In the genomic region with DNA sequence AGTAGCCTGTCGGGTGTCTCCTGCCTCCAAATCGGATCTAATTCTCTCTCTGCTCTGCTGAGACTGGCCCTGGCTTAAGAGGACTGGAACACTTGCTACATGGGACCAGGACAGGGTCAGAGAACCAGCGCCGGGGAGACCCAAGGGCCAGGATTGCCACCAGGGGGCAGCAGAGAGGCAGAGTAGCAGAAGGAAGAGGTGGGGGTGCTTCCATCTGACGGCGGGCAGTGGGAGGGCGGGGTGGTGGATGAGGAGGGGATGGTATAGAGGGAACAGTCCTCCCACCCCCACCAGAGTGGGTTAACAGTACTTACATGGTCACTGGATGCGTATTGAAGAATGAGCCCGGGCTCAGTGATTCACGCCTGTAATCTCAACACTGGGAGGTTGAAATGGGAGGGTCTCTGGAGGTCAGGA, we compare ENCODE assay signal across 9 cellular contexts. TPM values are rescaled to one million over a fixed set of nuclear protein-coding genes. Genes with fewer than 3 reads are reported as not detected.
DNase-seq lines count a peak whose midpoint lies in the region; ATAC-seq, FAIRE-seq and TF ChIP-seq lines count a peak whose summit lies in the region.
"Had no signal": no experiment of that assay in that cellular context is flagged by ENCODE, and none has a peak within 500 bp of the region (broad histone marks: within the 10 kb centered on the region; RNA-seq: fewer than 3 reads in every experiment).

No MANE protein-coding gene starts in this region.

- TF ChIP-seq CTCF in A549 (IDR thresholded peaks at IDR 0.05) (peak; percentile 86), GM13977 (IDR thresholded peaks at IDR 0.05; ENCODE audit: extremely low read depth, insufficient read depth, missing control alignments) (peak; percentile 93)

- H3K4me1 ChIP-seq in A549 (no peaks in the 10 kb centered on the region), mesenchymal stem cell (ENCODE audit: control insufficient read depth, insufficient read depth, low read depth, low read length) (peaks cover 6% of the 10 kb centered on the region)

- H3K14ac ChIP-seq in mesenchymal stem cell (ENCODE audit: low read length in 2 of 2): no peak overlapping the region

- H3K36me3 ChIP-seq in mesenchymal stem cell (ENCODE audit: control insufficient read depth in 1 of 2, insufficient read depth in 2 of 2, low read depth in 1 of 2, low read length in 2 of 2): peaks cover 17 to 20% of the 10 kb centered on the region in 2 experiments

- H3K27ac Mint-ChIP-seq in activated CD8-positive, alpha-beta T cell treated with anti-CD3 and anti-CD28 coated beads, Interleukin-2, amount 10 ng/mL, durations not matched to agents 7 days and 5 days: no peak overlapping the region

- H3K79me1 ChIP-seq in mesenchymal stem cell (replicated peaks; ENCODE audit: low read length, poor library complexity, severe bottlenecking): no peaks in the 10 kb centered on the region

- H3K36me3 Mint-ChIP-seq in activated CD8-positive, alpha-beta T cell treated with anti-CD3 and anti-CD28 coated beads, Interleukin-2, amount 10 ng/mL, durations not matched to agents 7 days and 5 days (ENCODE audit: low read depth): peaks cover under 1% of the 10 kb centered on the region

- H3K23ac ChIP-seq in mesenchymal stem cell (ENCODE audit: low read length in 2 of 2): no peak overlapping the region

- 21% methylated on average over 8 of the region's 10 CpGs for WGBS in A549 (ENCODE audit: missing lambda C conversion rate)
- WGBS in mesenchymal stem cell: 13% methylated on average over 9 of the region's 10 CpGs

- no peak overlapping the region for H2BK12ac ChIP-seq in mesenchymal stem cell (ENCODE audit: low read length in 2 of 2)

- H3K9me3 ChIP-seq in A549 (peaks cover 7% of the 10 kb centered on the region; the same call in 2 of the 3 replicates), mesenchymal stem cell (ENCODE audit: control insufficient read depth, low read length) (no peaks in the 10 kb centered on the region)

- TF ChIP-seq EP300 in A549 (IDR thresholded peaks at IDR 0.05): no peak

- no peak overlapping the region for H2BK5ac ChIP-seq in mesenchymal stem cell (ENCODE audit: low read depth, low read length, poor library complexity, severe bottlenecking)

- no peak for FAIRE-seq in A549 (lab: Jason Lieb, UNC)

- peak; percentile 28 to 46; a peak in 2 of 5 replicates for TF ChIP-seq RAD21 in A549 (conservative IDR thresholded peaks at IDR 0.05 in 1 of 2, IDR thresholded peaks at IDR 0.05 in 1 of 2)

- ATAC-seq in A549: peak; percentile 91
- peak; percentile 80 for ATAC-seq in activated CD8-positive, alpha-beta T cell treated with anti-CD3 and anti-CD28 coated beads, Interleukin-2, amount 10 ng/mL, durations not matched to agents 7 days and 5 days
- no peak for ATAC-seq in GM21786 (IDR thresholded peaks at IDR 0.05; ENCODE audit: unreplicated experiment)

- no peak overlapping the region for H4K91ac ChIP-seq in mesenchymal stem cell (ENCODE audit: low read length)

- H2AFZ ChIP-seq in mesenchymal stem cell (ENCODE audit: low read depth, low read length): peak overlapping the region; percentile 39

- H3K4me3 ChIP-seq in A549 (no peak overlapping the region), mesenchymal stem cell (ENCODE audit: insufficient read depth in 1 of 2, low read depth in 1 of 2, low read length in 2 of 2) (no peak overlapping the region)

- no peak overlapping the region for H2BK15ac ChIP-seq in mesenchymal stem cell (ENCODE audit: low read depth, poor library complexity, severe bottlenecking)

- peaks cover 6% of the 10 kb centered on the region for H3K9me3 Mint-ChIP-seq in activated CD8-positive, alpha-beta T cell treated with anti-CD3 and anti-CD28 coated beads, Interleukin-2, amount 10 ng/mL, durations not matched to agents 7 days and 5 days (ENCODE audit: insufficient read depth)

- no peak for TF ChIP-seq POLR2A in A549 (IDR thresholded peaks at IDR 0.05; ENCODE audit: low read length)

- no peak overlapping the region for H3K4ac ChIP-seq in mesenchymal stem cell (ENCODE audit: low read depth in 1 of 2, low read length in 2 of 2)

- peak overlapping the region in 1 of 2 experiments; percentile 34 for H3K18ac ChIP-seq in mesenchymal stem cell (ENCODE audit: low read depth in 1 of 2, low read length in 2 of 2)

- no peaks in the 10 kb centered on the region for H3K27me3 ChIP-seq in mesenchymal stem cell (ENCODE audit: control insufficient read depth in 1 of 2, insufficient read depth in 1 of 2, low read length in 2 of 2)

- peaks cover 7% of the 10 kb centered on the region for H3K4me1 Mint-ChIP-seq in activated CD8-positive, alpha-beta T cell treated with anti-CD3 and anti-CD28 coated beads, Interleukin-2, amount 10 ng/mL, durations not matched to agents 7 days and 5 days (ENCODE audit: low read depth)

- H2BK120ac ChIP-seq in mesenchymal stem cell (ENCODE audit: low read depth, low read length): no peak overlapping the region

- H3K27ac ChIP-seq in A549 (no peak overlapping the region), mesenchymal stem cell (ENCODE audit: low read length, poor library complexity, severe bottlenecking) (no peak overlapping the region)

- no peak overlapping the region for H3K4me3 Mint-ChIP-seq in activated CD8-positive, alpha-beta T cell treated with anti-CD3 and anti-CD28 coated beads, Interleukin-2, amount 10 ng/mL, durations not matched to agents 7 days and 5 days

- H2AK5ac ChIP-seq in mesenchymal stem cell (ENCODE audit: low read length, severe bottlenecking): no peak overlapping the region

- H3K9ac ChIP-seq in mesenchymal stem cell (ENCODE audit: low read length): no peak overlapping the region

- no peaks in the 10 kb centered on the region for H3K27me3 Mint-ChIP-seq in activated CD8-positive, alpha-beta T cell treated with anti-CD3 and anti-CD28 coated beads, Interleukin-2, amount 10 ng/mL, durations not matched to agents 7 days and 5 days (ENCODE audit: low read depth)

- CTCF ChIA-PET in A549 (lab: Yijun Ruan, JAX): interaction anchor here (0.6 to 9.8 kb wide), 34 partner anchors 9 to 623 kb away, joined by 3 to 133 read pairs (median 5); a partner anchor contains a TSS
- CTCF ChIA-PET in activated CD8-positive, alpha-beta T cell treated with anti-CD3 and anti-CD28 coated beads, Interleukin-2, amount 10 ng/mL, durations not matched to agents 7 days and 5 days (lab: Charles Lee): interaction anchor here (0.7 to 3.1 kb wide), 14 partner anchors 8 to 494 kb away, joined by 3 to 14 read pairs (median 4); a partner anchor contains a TSS

- no peak overlapping the region for H3K4me2 ChIP-seq in A549
- no peak overlapping the region for H3K4me2 ChIP-seq in mesenchymal stem cell (ENCODE audit: low read length, poor library complexity, severe bottlenecking)

- POLR2A ChIA-PET in A549 (lab: Yijun Ruan, JAX): interaction anchor here (0.7 kb wide), 2 partner anchors 12 to 67 kb away, joined by 3 read pairs; no protein-coding TSS in a partner anchor
- POLR2A ChIA-PET in activated CD8-positive, alpha-beta T cell treated with anti-CD3 and anti-CD28 coated beads, Interleukin-2, amount 10 ng/mL, durations not matched to agents 7 days and 5 days (lab: Charles Lee): no interaction called here

- H4K8ac ChIP-seq in mesenchymal stem cell (ENCODE audit: low read length): no peak overlapping the region

- peak; percentile 85 to 94 for DNase-seq in A549 (ENCODE audit: low read depth in 1 of 2, low spot score in 1 of 2)
- DNase-seq in GM13977 (ENCODE audit: low spot score): peak; percentile 82
- peak; percentile 45 to 83 for DNase-seq in NCI-H526 (lab: John Stamatoyannopoulos, UW)
- peak; percentile 86 for DNase-seq in activated CD8-positive, alpha-beta T cell treated with anti-CD3 and anti-CD28 coated beads, Interleukin-2, amount 10 ng/mL, durations not matched to agents 7 days and 5 days
- peak; percentile 84 for DNase-seq in effector CD8-positive, alpha-beta T cell (lab: John Stamatoyannopoulos, UW)
- DNase-seq in mesenchymal stem cell: peak; percentile 75
- peak; percentile 54 to 73 for DNase-seq in stimulated activated CD8-positive, alpha-beta memory T cell treated with anti-CD3 and anti-CD28 coated beads, Interleukin-2, amount 100 ng/mL, for 1 hour (ENCODE audit: low read depth in 2 of 2)

- in situ Hi-C loops in GM13977 (cut with MboI; ENCODE audit: low pct_unique_long_range_greater_than_20kb, low sequenced_read_pairs, unreplicated experiment): no loop called here

RNA-seq across cellular contexts. Expression of a gene that starts 11.9 kb away (rescaled TPM):
- polyA plus RNA-seq in A549 (2011; rRNA removed) (114 and 157 TPM in 2 replicates), A549 (2017; fragmentation: RNase III; extraction: RNeasy Plus Mini Kit Qiagen cat#74134 plus additional on column Dnase treatment) (145 to 155 TPM (median 152 TPM) in 3 replicates)
- 206 and 214 TPM in 2 replicates for polyA plus RNA-seq in A549 (2012; cell fraction: cytosol; rRNA removed)
- 110 and 135 TPM in 2 replicates for polyA plus RNA-seq in A549 (2012; cell fraction: nucleus; rRNA removed)
- polyA minus RNA-seq in A549 (2011; rRNA and poly(A)+ RNA removed): 32.1 and 48.1 TPM in 2 replicates
- 100 to 1,000 TPM; 132 to 140 TPM for total RNA-seq in activated CD8-positive, alpha-beta T cell treated with anti-CD3 and anti-CD28 coated beads, Interleukin-2, amount 10 ng/mL, durations not matched to agents 7 days and 5 days
- polyA plus RNA-seq in mesenchymal stem cell (2013, experiment 1 of 2): 370 TPM
- 374 TPM for polyA plus RNA-seq in mesenchymal stem cell (2013, experiment 2 of 2)

RNA-seq across cellular contexts. Expression of a gene that starts 13.9 kb away (rescaled TPM):
- polyA plus RNA-seq in A549 (2011; rRNA removed) (not detected in 2 replicates), A549 (2017; fragmentation: RNase III; extraction: RNeasy Plus Mini Kit Qiagen cat#74134 plus additional on column Dnase treatment) (0.04 TPM in 1 of 3 replicates, not detected in the others)
- 0.03 TPM in 1 of 2 replicates, not detected in the other for polyA plus RNA-seq in A549 (2012; cell fraction: cytosol; rRNA removed)
- not detected in 2 replicates for polyA plus RNA-seq in A549 (2012; cell fraction: nucleus; rRNA removed)
- not detected in 2 replicates for polyA minus RNA-seq in A549 (2011; rRNA and poly(A)+ RNA removed)
- total RNA-seq in activated CD8-positive, alpha-beta T cell treated with anti-CD3 and anti-CD28 coated beads, Interleukin-2, amount 10 ng/mL, durations not matched to agents 7 days and 5 days: not detected
- not detected for polyA plus RNA-seq in mesenchymal stem cell (2013, experiment 1 of 2)
- not detected for polyA plus RNA-seq in mesenchymal stem cell (2013, experiment 2 of 2)
- total RNA-seq: subcutaneous adipose tissue had no signal

RNA-seq across cellular contexts. Expression of a gene that starts 31.3 kb away (rescaled TPM):
- not detected in 2 replicates for polyA plus RNA-seq in A549 (2011; rRNA removed)
- polyA plus RNA-seq in A549 (2012; cell fraction: cytosol; rRNA removed): not detected in 2 replicates
- not detected in 2 replicates for polyA plus RNA-seq in A549 (2012; cell fraction: nucleus; rRNA removed)
- not detected in 3 replicates for polyA plus RNA-seq in A549 (2017; fragmentation: RNase III; extraction: RNeasy Plus Mini Kit Qiagen cat#74134 plus additional on column Dnase treatment)
- polyA minus RNA-seq in A549 (2011; rRNA and poly(A)+ RNA removed): not detected in 2 replicates
- total RNA-seq in activated CD8-positive, alpha-beta T cell treated with anti-CD3 and anti-CD28 coated beads, Interleukin-2, amount 10 ng/mL, durations not matched to agents 7 days and 5 days: not detected
- not detected for polyA plus RNA-seq in mesenchymal stem cell (2013, experiment 1 of 2)
- not detected for polyA plus RNA-seq in mesenchymal stem cell (2013, experiment 2 of 2)
- total RNA-seq: subcutaneous adipose tissue had no signal

RNA-seq across cellular contexts. Expression of a gene that starts 45.1 kb away (rescaled TPM):
- polyA plus RNA-seq in A549 (2011; rRNA removed) (169 and 182 TPM in 2 replicates), A549 (2017; fragmentation: RNase III; extraction: RNeasy Plus Mini Kit Qiagen cat#74134 plus additional on column Dnase treatment) (134 to 153 TPM (median 135 TPM) in 3 replicates)
- 198 and 215 TPM in 2 replicates for polyA plus RNA-seq in A549 (2012; cell fraction: cytosol; rRNA removed)
- 223 and 230 TPM in 2 replicates for polyA plus RNA-seq in A549 (2012; cell fraction: nucleus; rRNA removed)
- polyA minus RNA-seq in A549 (2011; rRNA and poly(A)+ RNA removed): 109 and 128 TPM in 2 replicates
- 100 to 1,000 TPM; 244 to 272 TPM for total RNA-seq in activated CD8-positive, alpha-beta T cell treated with anti-CD3 and anti-CD28 coated beads, Interleukin-2, amount 10 ng/mL, durations not matched to agents 7 days and 5 days
- polyA plus RNA-seq in mesenchymal stem cell (2013, experiment 1 of 2): 245 TPM
- 251 TPM for polyA plus RNA-seq in mesenchymal stem cell (2013, experiment 2 of 2)
